23 cellular contexts compared by ENCODE assay signal in genomic region chr17:82149401-82150099, GRCh38.
"Had no signal": no experiment of that assay in that cellular context is flagged by ENCODE, and none has a peak within 500 bp of the region (broad histone marks: within the 10 kb centered on the region; RNA-seq: fewer than 3 reads in every experiment).

No MANE protein-coding gene starts in this region.

- H3K27ac ChIP-seq: esophagus squamous epithelium, foreskin keratinocyte, parathyroid adenoma, psoas muscle, spleen, testis, tibial nerve, upper lobe of right lung had no signal

- H2AFZ ChIP-seq: parathyroid adenoma had no signal

- FAIRE-seq: colon, keratinocyte had no signal

- H3K4me3 ChIP-seq: esophagus squamous epithelium, lung, psoas muscle, spleen, testis, tibial nerve, upper lobe of right lung had no signal

- H3K27me3 ChIP-seq: esophagus squamous epithelium, foreskin keratinocyte, spleen, testis, tibial nerve, upper lobe of right lung had no signal

- DNase-seq: effector memory CD8-positive, alpha-beta T cell; esophagus squamous epithelium; immature natural killer cell; left colon; left ventricle myocardium superior; mesendoderm; naive B cell; psoas muscle; retina; stimulated activated CD4-positive, alpha-beta T cell treated with anti-CD3 and anti-CD28 coated beads, Interleukin-2, amount 100 ng/mL, for 24 hours; stimulated activated CD4-positive, alpha-beta T cell treated with anti-CD3 and anti-CD28 coated beads, Interleukin-4, amount 100 ng/mL, for 4 hours; stimulated activated naive B cell treated with anti-CD40 and anti-IgM and Interleukin-4, amounts not matched to agents 10 μg/mL and 1 μg/mL and 100 μg/mL, for 72 hours; stimulated activated naive CD8-positive, alpha-beta T cell treated with anti-CD3 and anti-CD28 coated beads, Interleukin-15, amount 100 ng/mL, for 72 hours; testis; upper lobe of right lung had no signal

- H3K9me3 ChIP-seq: esophagus squamous epithelium, psoas muscle, spleen, testis, tibial nerve, upper lobe of right lung had no signal

- H3K36me3 ChIP-seq: esophagus squamous epithelium, upper lobe of right lung had no signal

- ATAC-seq: effector memory CD8-positive, alpha-beta T cell; foreskin keratinocyte; left colon; left ventricle myocardium superior; psoas muscle; sciatic nerve; stimulated activated naive B cell treated with anti-CD40 and anti-IgM and Interleukin-4, amounts not matched to agents 10 μg/mL and 1 μg/mL and 100 μg/mL, for 72 hours; stimulated activated naive CD8-positive, alpha-beta T cell treated with anti-CD3 and anti-CD28 coated beads, Interleukin-15, amount 100 ng/mL, for 72 hours; upper lobe of right lung had no signal

- H3K4me1 ChIP-seq: foreskin keratinocyte, testis, upper lobe of right lung had no signal

- H3K9ac ChIP-seq: parathyroid adenoma had no signal
